8 cellular contexts compared by ENCODE assay signal in the genomic region with DNA sequence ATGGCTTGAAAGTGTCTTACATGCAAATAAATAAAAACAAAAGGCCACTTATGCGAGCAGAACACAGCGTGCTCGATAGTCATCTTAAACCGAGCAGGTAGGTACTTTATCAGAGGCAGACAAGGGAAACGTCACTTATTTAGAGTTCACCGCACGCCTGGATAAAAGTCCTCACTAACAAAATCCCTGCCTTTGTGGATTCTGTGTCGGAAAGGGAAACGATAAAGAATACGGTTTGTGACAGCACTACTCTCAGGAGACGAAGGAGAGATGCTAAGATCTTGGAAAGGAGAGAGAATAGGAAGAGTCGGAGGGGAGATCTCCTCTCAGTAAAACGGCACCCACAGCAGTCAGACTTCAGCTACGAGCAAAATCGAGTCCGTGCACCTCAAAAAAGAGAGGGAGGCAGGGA. TPM values are rescaled to one million over a fixed set of nuclear protein-coding genes. Genes with fewer than 3 reads are reported as not detected.
A peak's percentile ranks its signal among the peaks of the same experiment; 100 is the strongest.
DNase-seq lines count a peak whose midpoint lies in the region; ATAC-seq and TF ChIP-seq lines count a peak whose summit lies in the region.

No MANE protein-coding gene starts in this region.

- peaks cover 38% of the 10 kb centered on the region for H3K4me1 Mint-ChIP-seq in activated CD4-positive, alpha-beta memory T cell treated with anti-CD3 and anti-CD28 coated beads, Interleukin-2, amount 10 ng/mL, durations not matched to agents 7 days and 5 days

- ATAC-seq in GM19035 (IDR thresholded peaks at IDR 0.05; ENCODE audit: unreplicated experiment) (peak; percentile 15), HG03354 (IDR thresholded peaks at IDR 0.05; ENCODE audit: poor library complexity, severe bottlenecking, unreplicated experiment) (peak; percentile 35), heart left ventricle (peak in 1 of 4 donors; percentile 4)

- H3K27ac Mint-ChIP-seq in activated CD4-positive, alpha-beta memory T cell treated with anti-CD3 and anti-CD28 coated beads, Interleukin-2, amount 10 ng/mL, durations not matched to agents 7 days and 5 days: peak overlapping the region; percentile 85

- H3K9me3 ChIP-seq in heart left ventricle: no peaks in the 10 kb centered on the region
- H3K9me3 ChIP-seq in prostate gland: no peaks in the 10 kb centered on the region

- H3K9me3 Mint-ChIP-seq in activated CD4-positive, alpha-beta memory T cell treated with anti-CD3 and anti-CD28 coated beads, Interleukin-2, amount 10 ng/mL, durations not matched to agents 7 days and 5 days: no peaks in the 10 kb centered on the region

- H3K4me3 ChIP-seq in heart left ventricle (peak overlapping the region; percentile 73 to 99 (median 91)), prostate gland (peak overlapping the region; percentile 89 to 90)

- TF ChIP-seq CTCF in heart left ventricle (IDR thresholded peaks at IDR 0.05) (no peak), prostate gland (IDR thresholded peaks at IDR 0.05) (no peak)

- intact Hi-C loops in heart left ventricle (cut with DNase I): loop anchor here in 3 of 10 donors (10.0 kb wide), 2 partner anchors 90 to 140 kb away; a partner anchor contains a TSS
- intact Hi-C loops in prostate gland (cut with DNase I): loop anchor here (5.0 kb wide), 1 partner anchor 137 kb away; no protein-coding TSS in a partner anchor

- H3K36me3 ChIP-seq in heart left ventricle (peaks cover 0 to 30% (median 7%) of the 10 kb centered on the region in 9 donors), prostate gland (no peaks in the 10 kb centered on the region)

- H3K4me1 ChIP-seq in heart left ventricle (peaks cover 0 to 23% (median 13%) of the 10 kb centered on the region in 12 donors), prostate gland (replicated peaks) (no peaks in the 10 kb centered on the region)

- H3K27me3 ChIP-seq in heart left ventricle (no peaks in the 10 kb centered on the region), prostate gland (replicated peaks; ENCODE audit: insufficient read depth) (no peaks in the 10 kb centered on the region)

- DNase-seq in AG20443 (ENCODE audit: low spot score): peak; percentile 14
- no peak for DNase-seq in activated CD4-positive, alpha-beta memory T cell treated with anti-CD3 and anti-CD28 coated beads, Interleukin-2, amount 10 ng/mL, durations not matched to agents 7 days and 5 days
- DNase-seq in heart left ventricle: no peak
- no peak for DNase-seq in prostate gland (ENCODE audit: low spot score)
- no peak for DNase-seq in 8988T
- no peak for DNase-seq in activated CD4-positive, alpha-beta T cell treated with anti-CD3 and anti-CD28 coated beads, Interleukin-2, amount 50 U/mL, for 4 hours

- no peaks in the 10 kb centered on the region for H3K27me3 Mint-ChIP-seq in activated CD4-positive, alpha-beta memory T cell treated with anti-CD3 and anti-CD28 coated beads, Interleukin-2, amount 10 ng/mL, durations not matched to agents 7 days and 5 days

- 1 to 2% (median 1%) methylated on average over 16 of the region's 16 CpGs for WGBS in heart left ventricle, 4 donors
- WGBS in prostate gland: under 1% methylated on average over 16 of the region's 16 CpGs

- H3K4me3 Mint-ChIP-seq in activated CD4-positive, alpha-beta memory T cell treated with anti-CD3 and anti-CD28 coated beads, Interleukin-2, amount 10 ng/mL, durations not matched to agents 7 days and 5 days: peak overlapping the region; percentile 89

- CTCF ChIA-PET in activated CD4-positive, alpha-beta memory T cell treated with anti-CD3 and anti-CD28 coated beads, Interleukin-2, amount 10 ng/mL, durations not matched to agents 7 days and 5 days (lab: Charles Lee): interaction anchor here (1.9 kb wide), 1 partner anchor 141 kb away, joined by 6 read pairs; a partner anchor contains a TSS

- TF ChIP-seq POLR2A in heart left ventricle (IDR thresholded peaks at IDR 0.05) (no peak), prostate gland (IDR thresholded peaks at IDR 0.05) (no peak)

- H3K27ac ChIP-seq in heart left ventricle (peak overlapping the region in 11 of 12 donors; percentile 66 to 93 (median 84)), prostate gland (peak overlapping the region; percentile 76 to 83)

- peaks cover 24% of the 10 kb centered on the region for H3K36me3 Mint-ChIP-seq in activated CD4-positive, alpha-beta memory T cell treated with anti-CD3 and anti-CD28 coated beads, Interleukin-2, amount 10 ng/mL, durations not matched to agents 7 days and 5 days (ENCODE audit: low read depth)

- POLR2A ChIA-PET in activated CD4-positive, alpha-beta memory T cell treated with anti-CD3 and anti-CD28 coated beads, Interleukin-2, amount 10 ng/mL, durations not matched to agents 7 days and 5 days (lab: Charles Lee): interaction anchor here (0.6 to 2.5 kb wide), 13 partner anchors 10 to 338 kb away, joined by 3 to 22 read pairs (median 5); a partner anchor contains a TSS

RNA-seq across cellular contexts. Expression of a gene that starts 0.6 kb away (rescaled TPM):
- total RNA-seq in activated CD4-positive, alpha-beta memory T cell treated with anti-CD3 and anti-CD28 coated beads, Interleukin-2, amount 10 ng/mL, durations not matched to agents 7 days and 5 days: 10 to 100 TPM; 18.5 to 19.0 TPM
- total RNA-seq in heart left ventricle (10 to 100 TPM; 10.9 to 25.8 (median 17.2) TPM), prostate gland (10 to 100 TPM; 15.7 to 29.4 TPM)
- 10 to 100 TPM in 1 of 2 donors, 1 to 10 TPM in 1; 8.5 to 10.6 TPM for polyA plus RNA-seq in heart left ventricle

RNA-seq across cellular contexts. Expression of a gene that starts 43.5 kb away (rescaled TPM):
- total RNA-seq in activated CD4-positive, alpha-beta memory T cell treated with anti-CD3 and anti-CD28 coated beads, Interleukin-2, amount 10 ng/mL, durations not matched to agents 7 days and 5 days: under 1 TPM; 0.63 to 0.81 TPM
- total RNA-seq in heart left ventricle: 1 to 10 TPM in 1 of 9 donors, under 1 TPM in 8; 0.13 to 3.0 (median 0.30) TPM
- polyA plus RNA-seq in heart left ventricle: under 1 TPM; 0.32 to 0.34 TPM
- under 1 TPM; 0.05 to 0.40 TPM for total RNA-seq in prostate gland
